ENCODE assay signal across 20 cellular contexts in the genomic region with DNA sequence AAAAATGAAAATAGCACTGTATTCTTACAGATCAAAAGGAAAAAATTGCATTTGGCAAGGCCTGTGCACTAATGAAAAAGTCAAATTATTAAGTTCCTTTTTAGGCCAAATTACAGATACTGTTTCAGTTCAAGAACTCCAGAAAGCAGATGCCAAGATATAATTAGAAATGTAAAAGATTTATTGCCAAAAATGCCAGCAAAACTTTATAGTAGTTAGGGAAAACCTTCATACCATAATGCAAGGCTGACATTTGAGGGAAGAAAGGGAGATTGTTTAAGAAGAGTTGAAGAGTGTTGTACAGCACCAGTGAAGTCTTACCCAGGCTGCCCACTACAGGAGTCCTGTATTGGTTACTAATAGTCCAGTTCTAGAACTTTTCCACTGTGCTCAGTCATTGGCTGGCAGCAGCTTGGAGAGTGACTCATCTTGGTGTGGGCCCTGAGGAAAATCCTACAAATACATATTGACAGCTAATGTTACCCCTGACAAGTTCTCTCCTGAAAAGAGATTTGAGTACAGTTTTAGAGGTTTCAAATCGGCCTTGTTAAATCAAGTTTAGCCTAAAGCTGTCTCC.
A peak's percentile ranks its signal among the peaks of the same experiment; 100 is the strongest.
DNase-seq lines count a peak whose midpoint lies in the region; FAIRE-seq and TF ChIP-seq lines count a peak whose summit lies in the region.
"Had no signal": no experiment of that assay in that cellular context is flagged by ENCODE, and none has a peak within 500 bp of the region (broad histone marks: within the 10 kb centered on the region; RNA-seq: fewer than 3 reads in every experiment).

No MANE protein-coding gene starts in this region.

- no peaks in the 10 kb centered on the region for H3K27me3 Mint-ChIP-seq in astrocyte (ENCODE audit: low read depth, unreplicated experiment)
- H3K27me3 Mint-ChIP-seq in activated CD4-positive, alpha-beta memory T cell treated with anti-CD3 and anti-CD28 coated beads for 36 hours = no peaks in the 10 kb centered on the region
- H3K27me3 Mint-ChIP-seq: naive thymus-derived CD4-positive, alpha-beta T cell had no signal

- POLR2A ChIA-PET in activated CD4-positive, alpha-beta memory T cell treated with anti-CD3 and anti-CD28 coated beads for 36 hours (lab: Charles Lee) = no interaction called here

- H3K27ac ChIP-seq in astrocyte (ENCODE audit: low read depth, low read length) = no peak overlapping the region
- H3K27ac ChIP-seq: heart left ventricle, upper lobe of right lung had no signal

- H3K27ac Mint-ChIP-seq in astrocyte (ENCODE audit: unreplicated experiment) = peak overlapping the region; percentile 60
- no peak overlapping the region for H3K27ac Mint-ChIP-seq in activated CD4-positive, alpha-beta memory T cell treated with anti-CD3 and anti-CD28 coated beads for 36 hours

- CTCF ChIA-PET in activated CD4-positive, alpha-beta memory T cell treated with anti-CD3 and anti-CD28 coated beads for 36 hours (lab: Charles Lee) = no interaction called here

- DNase-seq in HPDE6-E6E7 (ENCODE audit: extremely low spot score) (peak; percentile 6), astrocyte (ENCODE audit: low read depth) (peak; percentile 54), fibroblast of the aortic adventitia (ENCODE audit: low read depth) (peak; percentile 59), retinal pigment epithelial cell (ENCODE audit: low read depth) (peak; percentile 64), globus pallidus (ENCODE audit: low spot score) (no peak), NCI-H345 treated with DMSO at 0.1 percent for 48 hours (lab: John Stamatoyannopoulos, UW; ENCODE audit: unreplicated experiment) (no peak), HuH-7 (ENCODE audit: low spot score) (no peak)
- no peak for DNase-seq in activated CD4-positive, alpha-beta memory T cell treated with anti-CD3 and anti-CD28 coated beads for 36 hours
- DNase-seq: activated CD4-positive, alpha-beta T cell treated with anti-CD3 and anti-CD28 coated beads for 1 hour; activated T-cell treated with anti-CD3 and anti-CD28 coated beads, Interleukin-2, amount 50 U/mL, for 4 hours; DND-41; heart left ventricle; left cardiac atrium; naive thymus-derived CD4-positive, alpha-beta T cell; NCI-H1092; NCI-H345; right cardiac atrium; stimulated activated CD4-positive, alpha-beta T cell treated with anti-CD3 and anti-CD28 coated beads, Interleukin-2, amount 100 ng/mL, for 48 hours; T-helper 1 cell; upper lobe of right lung had no signal

- H3K79me2 ChIP-seq in astrocyte (ENCODE audit: insufficient read depth, low read length) = no peaks in the 10 kb centered on the region

- H3K4me3 Mint-ChIP-seq in astrocyte (ENCODE audit: unreplicated experiment) = no peak overlapping the region
- H3K4me3 Mint-ChIP-seq in activated CD4-positive, alpha-beta memory T cell treated with anti-CD3 and anti-CD28 coated beads for 36 hours = no peak overlapping the region
- H3K4me3 Mint-ChIP-seq: activated T-cell treated with anti-CD3 and anti-CD28 coated beads, Interleukin-2, amount 50 U/mL, for 4 hours; naive thymus-derived CD4-positive, alpha-beta T cell had no signal

- no peaks in the 10 kb centered on the region for H3K27me3 ChIP-seq in astrocyte (ENCODE audit: insufficient read depth, low read length)
- H3K27me3 ChIP-seq: heart left ventricle, upper lobe of right lung had no signal

- no peaks in the 10 kb centered on the region for H3K4me1 ChIP-seq in astrocyte (ENCODE audit: insufficient read depth, low read length)
- H3K4me1 ChIP-seq: heart left ventricle, upper lobe of right lung had no signal

- H3K36me3 ChIP-seq in astrocyte (ENCODE audit: insufficient read depth, low read length) = no peaks in the 10 kb centered on the region
- H3K36me3 ChIP-seq: heart left ventricle, upper lobe of right lung had no signal

- peaks cover 15% of the 10 kb centered on the region for H3K4me1 Mint-ChIP-seq in astrocyte (ENCODE audit: low read depth, unreplicated experiment)
- no peaks in the 10 kb centered on the region for H3K4me1 Mint-ChIP-seq in activated CD4-positive, alpha-beta memory T cell treated with anti-CD3 and anti-CD28 coated beads for 36 hours (ENCODE audit: low read depth)
- H3K4me1 Mint-ChIP-seq: naive thymus-derived CD4-positive, alpha-beta T cell had no signal

- FAIRE-seq in astrocyte (lab: Jason Lieb, UNC) = no peak

- peaks cover 9% of the 10 kb centered on the region for H3K9me3 Mint-ChIP-seq in astrocyte (ENCODE audit: unreplicated experiment)
- peaks cover 24% of the 10 kb centered on the region for H3K9me3 Mint-ChIP-seq in activated CD4-positive, alpha-beta memory T cell treated with anti-CD3 and anti-CD28 coated beads for 36 hours

- H3K4me3 ChIP-seq in astrocyte (ENCODE audit: insufficient read depth, low read depth, low read length) (no peak overlapping the region), fibroblast of the aortic adventitia (ENCODE audit: low read depth, low read length) (no peak overlapping the region), retinal pigment epithelial cell (ENCODE audit: low read length) (no peak overlapping the region)
- H3K4me3 ChIP-seq: heart left ventricle, upper lobe of right lung had no signal

- H2AFZ ChIP-seq in astrocyte (ENCODE audit: low read depth, low read length) = no peak overlapping the region

- no peak overlapping the region for H3K4me2 ChIP-seq in astrocyte (ENCODE audit: low read length)

- no peaks in the 10 kb centered on the region for H3K36me3 Mint-ChIP-seq in astrocyte (ENCODE audit: low read depth, unreplicated experiment)
- no peaks in the 10 kb centered on the region for H3K36me3 Mint-ChIP-seq in activated CD4-positive, alpha-beta memory T cell treated with anti-CD3 and anti-CD28 coated beads for 36 hours

- intact Hi-C loops in activated CD4-positive, alpha-beta memory T cell treated with anti-CD3 and anti-CD28 coated beads for 36 hours (cut with micrococcal nuclease) = no loop called here

- H3K9ac ChIP-seq in astrocyte (ENCODE audit: low read length) = no peak overlapping the region

- no peaks in the 10 kb centered on the region for H4K20me1 ChIP-seq in astrocyte (ENCODE audit: insufficient read depth, low read length)

- TF ChIP-seq CTCF in astrocyte (IDR thresholded peaks at IDR 0.05; ENCODE audit: insufficient read depth, low read depth, low read length) = no peak
- TF ChIP-seq CTCF in fibroblast of the aortic adventitia (IDR thresholded peaks at IDR 0.05; ENCODE audit: insufficient read depth, low read length) = no peak
- TF ChIP-seq CTCF in retinal pigment epithelial cell (conservative IDR thresholded peaks at IDR 0.05; ENCODE audit: low read depth, low read length) = no peak

- peaks cover 5% of the 10 kb centered on the region for H3K9me3 ChIP-seq in astrocyte (ENCODE audit: insufficient read depth, low read depth, low read length)
- H3K9me3 ChIP-seq: upper lobe of right lung had no signal

Comparison
In these comparisons a context has a peak if more than half of its experiments do, and no peak if none do; other contexts are left out.
1. DNase-seq: peak in HPDE6-E6E7 (single experiment), astrocyte (single experiment), fibroblast of the aortic adventitia (single experiment) and retinal pigment epithelial cell (single experiment); none in globus pallidus (single experiment), activated CD4-positive, alpha-beta memory T cell treated with anti-CD3 and anti-CD28 coated beads for 36 hours (single experiment), NCI-H345 treated with DMSO at 0.1 percent for 48 hours (single experiment) and HuH-7 (single experiment).